Comparison of ENCODE assay signal across 15 cellular contexts in the genomic region with DNA sequence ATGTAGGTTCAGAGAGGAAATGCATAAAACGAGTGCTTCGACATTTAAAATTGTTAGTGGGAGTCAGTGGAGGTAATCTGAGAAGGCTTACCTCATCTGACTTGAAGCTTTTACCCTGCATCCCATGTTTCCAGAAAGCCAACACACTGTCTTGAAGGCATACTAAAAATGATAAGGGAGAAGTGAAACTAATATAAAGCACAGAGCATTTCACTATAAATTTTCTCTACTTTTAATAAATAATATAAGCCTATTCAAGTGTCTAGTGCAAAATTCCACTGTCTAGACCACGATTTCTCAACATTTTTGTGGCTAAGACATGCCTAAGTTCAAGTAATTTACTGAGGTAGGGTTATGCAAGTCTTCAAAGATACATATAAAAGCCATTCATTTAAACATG. TPM values are rescaled to one million over a fixed set of nuclear protein-coding genes. Genes with fewer than 3 reads are reported as not detected.
DNase-seq lines count a peak whose midpoint lies in the region; TF ChIP-seq lines count a peak whose summit lies in the region.
"Had no signal": no experiment of that assay in that cellular context is flagged by ENCODE, and none has a peak within 500 bp of the region (broad histone marks: within the 10 kb centered on the region; RNA-seq: fewer than 3 reads in every experiment).

No MANE protein-coding gene starts in this region.

- TF ChIP-seq CTCF in NB4 (IDR thresholded peaks at IDR 0.05; ENCODE audit: low read depth, low read length) (no peak), retinal pigment epithelial cell (conservative IDR thresholded peaks at IDR 0.05; ENCODE audit: low read depth, low read length) (no peak), adrenal gland (IDR thresholded peaks at IDR 0.05) (no peak)

- H3K27ac ChIP-seq in adrenal gland = no peak overlapping the region
- H3K27ac ChIP-seq: gastroesophageal sphincter, WERI-Rb-1 had no signal

- H3K4me1 ChIP-seq in adrenal gland (replicated peaks in 1 of 2) = no peaks in the 10 kb centered on the region
- H3K4me1 ChIP-seq: gastroesophageal sphincter had no signal

- H3K27me3 ChIP-seq in adrenal gland = no peaks in the 10 kb centered on the region
- H3K27me3 ChIP-seq: gastroesophageal sphincter had no signal

- peaks cover 0 to 23% of the 10 kb centered on the region in 2 donors for H3K36me3 ChIP-seq in adrenal gland (replicated peaks in 1 of 2)

- no peaks in the 10 kb centered on the region for H3K9me3 ChIP-seq in adrenal gland (replicated peaks in 1 of 3)
- H3K9me3 ChIP-seq: gastroesophageal sphincter had no signal

- H3K4me3 ChIP-seq in NB4 (ENCODE audit: low read depth, low read length) (no peak overlapping the region), retinal pigment epithelial cell (ENCODE audit: low read length) (no peak overlapping the region), adrenal gland (no peak overlapping the region)
- H3K4me3 ChIP-seq: gastroesophageal sphincter had no signal

- intact Hi-C loops in adrenal gland (cut with DNase I) = no loop called here

- 73 to 82% (median 78%) methylated on average over 3 of the region's 3 CpGs for WGBS in adrenal gland, 4 donors

- TF ChIP-seq POLR2A in NB4 (IDR thresholded peaks at IDR 0.05; ENCODE audit: extremely low read depth, insufficient read length) (no peak), adrenal gland (IDR thresholded peaks at IDR 0.05) (no peak)

- DNase-seq in GF-D8 (lab: John Stamatoyannopoulos, UW) (peak; percentile 42), NB4 (ENCODE audit: low read depth) (peak; percentile 59), fibroblast of peridontal ligament (ENCODE audit: extremely low read depth) (peak; percentile 60), retinal pigment epithelial cell (ENCODE audit: low read depth) (peak; percentile 43), DMS79 treated with DMSO at 0.1 percent for 48 hours (lab: John Stamatoyannopoulos, UW) (no peak), adrenal gland (no peak), NAMALWA (ENCODE audit: low spot score) (no peak)
- DNase-seq: activated effector memory CD4-positive, alpha-beta T cell treated with Interleukin-2 at 50 U/mL for 16 hours; KG1; NCI-H1694; NCI-H526; small intestine; stimulated activated naive CD4-positive, alpha-beta T cell treated with Interleukin-2 at 50 U/mL for 16 hours; WERI-Rb-1 had no signal

RNA-seq across cellular contexts. Expression of a gene that starts 29.1 kb away (rescaled TPM):
- total RNA-seq in adrenal gland = 10 to 100 TPM in 3 of 8 donors, 1 to 10 TPM in 5; 1.8 to 14.8 (median 7.6) TPM
- 1 to 10 TPM; 1.5 to 8.3 (median 3.1) TPM for polyA plus RNA-seq in adrenal gland

Comparison
In these comparisons a context has a peak if more than half of its experiments do, and no peak if none do; other contexts are left out.
1. DNase-seq: peak in GF-D8 (single experiment), NB4 (single experiment), fibroblast of peridontal ligament (single experiment) and retinal pigment epithelial cell (single experiment); none in DMS79 treated with DMSO at 0.1 percent for 48 hours (single experiment), adrenal gland (0 of 7) and NAMALWA (single experiment).